ENCODE assay signal across 26 cellular contexts in the genomic region with DNA sequence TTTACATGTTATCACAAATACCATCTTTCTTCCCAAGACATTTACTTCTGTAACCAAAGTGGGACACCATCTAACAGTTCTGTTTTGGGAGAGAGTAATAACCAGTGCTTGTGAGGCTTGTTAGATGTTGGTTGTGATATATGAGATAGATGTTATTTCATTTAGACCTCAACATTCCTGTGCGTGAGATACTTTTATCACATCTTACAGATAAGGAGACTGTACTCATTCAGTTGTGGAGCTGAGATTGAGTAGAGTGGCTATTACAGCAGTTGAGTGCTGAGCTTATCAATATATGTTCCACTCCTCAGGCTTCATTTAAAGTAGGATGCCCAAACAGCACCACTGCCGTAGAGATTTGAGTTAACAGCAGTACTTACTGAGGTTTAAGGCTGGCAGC.
"Had no signal": no experiment of that assay in that cellular context is flagged by ENCODE, and none has a peak within 500 bp of the region (broad histone marks: within the 10 kb centered on the region; RNA-seq: fewer than 3 reads in every experiment).

No MANE protein-coding gene starts in this region.

- DNase-seq: activated CD4-positive, alpha-beta T cell treated with anti-CD3 and anti-CD28 coated beads for 1 hour; activated CD4-positive, alpha-beta T cell treated with anti-CD3 and anti-CD28 coated beads, Interleukin-2, amount 10 ng/mL, durations not matched to agents 24 days and 14 days; activated CD4-positive, alpha-beta T cell treated with anti-CD3 and anti-CD28 coated beads, Interleukin-2, amount 50 U/mL, for 48 hours; activated CD8-positive, alpha-beta memory T cell treated with anti-CD3 and anti-CD28 coated beads, Interleukin-2, amount 10 ng/mL, durations not matched to agents 7 days and 5 days; activated effector memory CD4-positive, alpha-beta T cell treated with Interleukin-2 at 50 U/mL for 16 hours; activated naive CD4-positive, alpha-beta T cell; activated naive CD8-positive, alpha-beta T cell treated with anti-CD3 and anti-CD28 coated beads, Interleukin-2, amount 50 U/mL, for 24 hours; activated T-cell treated with anti-CD3 and anti-CD28 coated beads, Interleukin-2, amount 50 U/mL, for 24 hours; central memory CD4-positive, alpha-beta T cell; MM.1S; NCI-H1105; NCI-H1436; NCI-H187 treated with DMSO at 0.1 percent for 48 hours; NCI-H2081 treated with DMSO at 0.1 percent for 48 hours; NCI-H446; NCI-H524; PC-3; SHP77 treated with DMSO at 0.1 percent for 48 hours; T-helper 17 cell; T-helper 9 cell had no signal

- ATAC-seq: activated CD8-positive, alpha-beta memory T cell treated with anti-CD3 and anti-CD28 coated beads, Interleukin-2, amount 10 ng/mL, durations not matched to agents 7 days and 5 days; T-helper 17 cell had no signal

- H3K9ac ChIP-seq: KMS-11 had no signal

- H3K4me3 Mint-ChIP-seq: activated CD4-positive, alpha-beta T cell treated with anti-CD3 and anti-CD28 coated beads, Interleukin-2, amount 10 ng/mL, durations not matched to agents 24 days and 14 days; activated CD8-positive, alpha-beta memory T cell treated with anti-CD3 and anti-CD28 coated beads, Interleukin-2, amount 10 ng/mL, durations not matched to agents 7 days and 5 days; activated naive CD8-positive, alpha-beta T cell treated with anti-CD3 and anti-CD28 coated beads, Interleukin-2, amount 50 U/mL, for 24 hours; activated T-cell treated with anti-CD3 and anti-CD28 coated beads, Interleukin-2, amount 50 U/mL, for 24 hours; activated T-helper 1 cell treated with anti-CD3 and anti-CD28 coated beads, Interleukin-12 subunit alpha, Interleukin-12 subunit beta, Interleukin-2, Interleukin-4 antibody, amounts not matched to agents 30 ng/mL and 10 ng/mL and 1 ng/mL, durations not matched to agents 14 hours and 24 hours and 36 hours; T-helper 17 cell; WTC11 had no signal

- FAIRE-seq: RCC 7860 had no signal

- H3K4me2 ChIP-seq: KMS-11 had no signal

- H3K27ac ChIP-seq: KMS-11 had no signal

- H3K27me3 ChIP-seq: breast epithelium had no signal

- H3K4me1 ChIP-seq: breast epithelium had no signal

- H3K4me3 ChIP-seq: breast epithelium had no signal

- H3K9me3 Mint-ChIP-seq: activated CD4-positive, alpha-beta T cell treated with anti-CD3 and anti-CD28 coated beads, Interleukin-2, amount 10 ng/mL, durations not matched to agents 24 days and 14 days; activated naive CD4-positive, alpha-beta T cell treated with anti-CD3 and anti-CD28 coated beads, Interleukin-2, amount 50 U/mL, for 72 hours; activated naive CD8-positive, alpha-beta T cell treated with anti-CD3 and anti-CD28 coated beads, Interleukin-2, amount 50 U/mL, for 24 hours; activated T-cell treated with anti-CD3 and anti-CD28 coated beads, Interleukin-2, amount 50 U/mL, for 24 hours; activated T-helper 1 cell treated with anti-CD3 and anti-CD28 coated beads, Interleukin-12 subunit alpha, Interleukin-12 subunit beta, Interleukin-2, Interleukin-4 antibody, amounts not matched to agents 30 ng/mL and 10 ng/mL and 1 ng/mL, durations not matched to agents 14 hours and 24 hours and 36 hours; WTC11 had no signal

- H3K27ac Mint-ChIP-seq: activated CD4-positive, alpha-beta T cell treated with anti-CD3 and anti-CD28 coated beads, Interleukin-2, amount 10 ng/mL, durations not matched to agents 24 days and 14 days; activated CD8-positive, alpha-beta memory T cell treated with anti-CD3 and anti-CD28 coated beads, Interleukin-2, amount 10 ng/mL, durations not matched to agents 7 days and 5 days; activated naive CD4-positive, alpha-beta T cell treated with anti-CD3 and anti-CD28 coated beads, Interleukin-2, amount 50 U/mL, for 72 hours; activated naive CD8-positive, alpha-beta T cell treated with anti-CD3 and anti-CD28 coated beads, Interleukin-2, amount 50 U/mL, for 24 hours; activated T-cell treated with anti-CD3 and anti-CD28 coated beads, Interleukin-2, amount 50 U/mL, for 24 hours; activated T-helper 1 cell treated with anti-CD3 and anti-CD28 coated beads, Interleukin-12 subunit alpha, Interleukin-12 subunit beta, Interleukin-2, Interleukin-4 antibody, amounts not matched to agents 30 ng/mL and 10 ng/mL and 1 ng/mL, durations not matched to agents 14 hours and 24 hours and 36 hours; T-helper 17 cell; WTC11 had no signal

- H3K9me3 ChIP-seq: breast epithelium had no signal

- H3K27me3 Mint-ChIP-seq: activated CD4-positive, alpha-beta T cell treated with anti-CD3 and anti-CD28 coated beads, Interleukin-2, amount 10 ng/mL, durations not matched to agents 24 days and 14 days; activated CD8-positive, alpha-beta memory T cell treated with anti-CD3 and anti-CD28 coated beads, Interleukin-2, amount 10 ng/mL, durations not matched to agents 7 days and 5 days; activated T-cell treated with anti-CD3 and anti-CD28 coated beads, Interleukin-2, amount 50 U/mL, for 24 hours; T-helper 17 cell had no signal
